Comparison of ENCODE assay signal across 16 cellular contexts in the genomic region with DNA sequence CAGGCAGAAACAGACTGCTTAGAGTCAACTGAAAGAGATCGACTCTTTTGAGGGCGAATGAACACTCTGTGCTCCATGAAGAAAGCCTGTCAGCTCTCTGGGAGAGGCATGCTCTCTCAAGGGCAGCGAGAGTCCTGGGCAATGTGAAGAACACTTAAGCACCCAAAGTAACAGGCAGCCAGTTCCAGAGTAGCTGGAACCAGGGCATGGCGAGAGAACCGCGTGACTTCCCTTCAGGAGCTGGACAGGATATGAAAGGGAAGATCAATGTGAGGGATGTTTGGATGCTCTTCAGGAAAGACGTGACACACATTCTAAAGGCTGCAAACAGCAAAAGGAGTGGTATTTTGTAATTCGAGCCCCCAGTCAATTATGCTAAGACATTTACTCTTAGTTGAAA. TPM values are rescaled to one million over a fixed set of nuclear protein-coding genes. Genes with fewer than 3 reads are reported as not detected.
DNase-seq lines count a peak whose midpoint lies in the region; ATAC-seq and TF ChIP-seq lines count a peak whose summit lies in the region.
"Had no signal": no experiment of that assay in that cellular context is flagged by ENCODE, and none has a peak within 500 bp of the region (broad histone marks: within the 10 kb centered on the region; RNA-seq: fewer than 3 reads in every experiment).

No MANE protein-coding gene starts in this region.

- peaks cover 71% of the 10 kb centered on the region for H3K36me3 Mint-ChIP-seq in osteocyte (ENCODE audit: unreplicated experiment)
- H3K36me3 Mint-ChIP-seq: naive thymus-derived CD8-positive, alpha-beta T cell had no signal

- H3K9me3 ChIP-seq in heart left ventricle (no peaks in the 10 kb centered on the region), aorta (ENCODE audit: control insufficient read depth, low read length) (no peaks in the 10 kb centered on the region)
- H3K9me3 ChIP-seq: A549 had no signal

- ATAC-seq in Right ventricle myocardium inferior (peak; percentile 90), heart left ventricle (peak; percentile 49 to 95 (median 80)), aorta (ENCODE audit: low FRiP score) (peak; percentile 36)
- ATAC-seq: A549; naive thymus-derived CD8-positive, alpha-beta T cell had no signal

- peak overlapping the region; percentile 54 for H3K27ac Mint-ChIP-seq in osteocyte (ENCODE audit: unreplicated experiment)
- H3K27ac Mint-ChIP-seq: naive thymus-derived CD8-positive, alpha-beta T cell had no signal

- peaks cover 40% of the 10 kb centered on the region for H3K4me1 Mint-ChIP-seq in osteocyte (ENCODE audit: unreplicated experiment)
- H3K4me1 Mint-ChIP-seq: naive thymus-derived CD8-positive, alpha-beta T cell had no signal

- H3K27ac ChIP-seq in heart left ventricle (peak overlapping the region in 4 of 12 donors; percentile 8 to 37 (median 30)), aorta (ENCODE audit: low read depth in 1 of 2, low read length in 2 of 2) (no peak overlapping the region)
- H3K27ac ChIP-seq: A549, KMS-11 had no signal

- H3K27me3 Mint-ChIP-seq in osteocyte (ENCODE audit: unreplicated experiment), result no peaks in the 10 kb centered on the region

- H3K4me3 Mint-ChIP-seq in osteocyte (ENCODE audit: unreplicated experiment), result no peak overlapping the region
- H3K4me3 Mint-ChIP-seq: naive thymus-derived CD8-positive, alpha-beta T cell had no signal

- peaks cover 0 to 33% (median 11%) of the 10 kb centered on the region in 12 donors for H3K4me1 ChIP-seq in heart left ventricle
- no peaks in the 10 kb centered on the region for H3K4me1 ChIP-seq in aorta (ENCODE audit: control insufficient read depth in 1 of 2, insufficient read depth in 2 of 2, low read length in 2 of 2)
- H3K4me1 ChIP-seq: A549 had no signal

- H3K4me3 ChIP-seq in heart left ventricle (peak overlapping the region in 3 of 12 donors; percentile 2 to 17 (median 14)), aorta (ENCODE audit: low read length in 2 of 2) (no peak overlapping the region)
- H3K4me3 ChIP-seq: A549, coronary artery had no signal

- DNase-seq in Right ventricle myocardium inferior (ENCODE audit: missing footprints) (no peak), cardiac septum (ENCODE audit: low spot score) (no peak), heart left ventricle (peak in 2 of 5 donors; percentile 29 to 33), osteocyte (ENCODE audit: extremely low spot score, unreplicated experiment) (no peak), aorta (no peak), HK-2 (ENCODE audit: unreplicated experiment) (no peak)
- no peak for DNase-seq in activated CD8-positive, alpha-beta memory T cell treated with anti-CD3 and anti-CD28 coated beads for 24 hours
- DNase-seq in effector CD8-positive, alpha-beta T cell (lab: John Stamatoyannopoulos, UW), result no peak
- DNase-seq: activated CD4-positive, CD25-positive, alpha-beta regulatory T cell; DND-41; naive thymus-derived CD8-positive, alpha-beta T cell; SIG-M5; trophoblast cell had no signal

- H3K36me3 ChIP-seq in heart left ventricle (peaks cover 0 to 6% (median 0%) of the 10 kb centered on the region in 9 donors), aorta (ENCODE audit: control insufficient read depth in 1 of 2, insufficient read depth in 2 of 2, low read length in 1 of 2) (no peaks in the 10 kb centered on the region)

- H3K27me3 ChIP-seq in heart left ventricle, result no peaks in the 10 kb centered on the region
- H3K27me3 ChIP-seq in aorta (ENCODE audit: control insufficient read depth in 1 of 2, insufficient read depth in 2 of 2, low read length in 1 of 2), result no peaks in the 10 kb centered on the region

- H3K9me3 Mint-ChIP-seq in osteocyte (ENCODE audit: unreplicated experiment), result no peaks in the 10 kb centered on the region

- WGBS in heart left ventricle, 4 donors, result 21 to 41% (median 31%) methylated on average over 8 of the region's 8 CpGs
- WGBS in aorta, 2 donors, result 74 to 77% methylated on average over 8 of the region's 8 CpGs

- intact Hi-C loops in Right ventricle myocardium inferior (cut with DNase I), result no loop called here
- intact Hi-C loops in cardiac septum (cut with DNase I), result no loop called here
- intact Hi-C loops in heart left ventricle (cut with DNase I), result no loop called here
- intact Hi-C loops in aorta (cut with DNase I), result no loop called here

- TF ChIP-seq POLR2A in heart left ventricle (IDR thresholded peaks at IDR 0.05), result no peak

- no peak for TF ChIP-seq CTCF in heart left ventricle (IDR thresholded peaks at IDR 0.05)
- TF ChIP-seq CTCF in osteocyte (IDR thresholded peaks at IDR 0.05), result no peak

RNA-seq across cellular contexts. Expression of gene ADAMTS5, which starts 21.0 kb away (rescaled TPM):
- total RNA-seq in Right ventricle myocardium inferior (3.6 TPM), cardiac septum (4.0 TPM), heart left ventricle (10 to 100 TPM in 3 of 9 donors, 1 to 10 TPM in 5, under 1 TPM in 1; 0.98 to 22.7 (median 3.6) TPM), osteocyte (62.8 and 65.0 TPM in 2 replicates), aorta (10 to 100 TPM; 14.5 to 20.4 TPM)
- polyA plus RNA-seq in heart left ventricle (1 to 10 TPM; 1.3 to 2.7 TPM), aorta (1 to 10 TPM in 1 of 2 donors, under 1 TPM in 1; 0.38 to 1.7 TPM)
- total RNA-seq: naive thymus-derived CD8-positive, alpha-beta T cell had no signal
- polyA plus RNA-seq: A549; naive thymus-derived CD8-positive, alpha-beta T cell had no signal

Comparison
In these comparisons a context has a peak if more than half of its experiments do, and no peak if none do; other contexts are left out.
1. ATAC-seq: peak in every context shown above with its lines; median percentile 90 in Right ventricle myocardium inferior; 80 in heart left ventricle; 36 in aorta.